ENCODE assay signal across 1 cellular context in the genomic region with DNA sequence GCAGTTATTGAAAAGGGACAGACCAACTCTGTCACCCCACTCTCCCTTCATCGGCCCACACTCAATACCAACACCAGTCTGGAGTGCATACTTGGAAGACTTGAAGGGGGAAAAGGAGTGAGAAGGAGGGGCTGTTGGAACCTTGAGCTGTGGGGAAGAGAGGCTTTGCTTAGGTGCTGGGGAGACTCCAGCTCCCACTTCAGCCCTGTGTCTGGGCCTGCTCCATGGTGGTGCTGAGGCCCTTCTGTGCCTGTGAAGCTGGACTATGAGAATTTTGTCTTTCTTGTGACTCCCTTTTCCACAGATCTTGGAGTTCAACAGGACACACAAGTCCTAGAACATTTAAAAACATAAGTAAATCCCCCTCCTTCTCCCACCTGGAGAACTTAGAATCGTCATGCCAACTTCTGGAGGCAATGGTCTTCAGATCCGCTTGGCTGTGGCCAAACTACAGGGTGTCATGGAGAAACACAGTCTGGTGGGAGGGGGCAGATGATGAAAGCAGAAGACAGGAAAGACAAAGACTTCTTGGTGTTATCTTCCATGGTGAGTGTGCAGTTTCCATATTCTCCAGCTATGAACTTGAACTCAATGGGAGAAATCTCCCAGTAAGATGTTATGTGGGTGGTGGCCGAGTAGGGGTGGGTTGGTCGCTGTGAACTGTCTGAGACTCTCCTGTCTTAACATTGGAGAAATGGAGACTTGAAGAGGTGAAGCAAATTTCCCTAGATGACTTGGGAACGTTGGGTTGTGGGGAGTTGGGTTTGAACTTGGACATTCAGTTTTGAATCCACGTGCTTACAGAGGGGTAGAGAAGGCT.
TF ChIP-seq lines count a peak whose summit lies in the region.

No MANE protein-coding gene starts in this region.

TF ChIP-seq in K562, 482 proteins besides CTCF, POLR2A, EP300 and RAD21 (continued from another document and continues in another):
- TF ChIP-seq, protein P1, sequence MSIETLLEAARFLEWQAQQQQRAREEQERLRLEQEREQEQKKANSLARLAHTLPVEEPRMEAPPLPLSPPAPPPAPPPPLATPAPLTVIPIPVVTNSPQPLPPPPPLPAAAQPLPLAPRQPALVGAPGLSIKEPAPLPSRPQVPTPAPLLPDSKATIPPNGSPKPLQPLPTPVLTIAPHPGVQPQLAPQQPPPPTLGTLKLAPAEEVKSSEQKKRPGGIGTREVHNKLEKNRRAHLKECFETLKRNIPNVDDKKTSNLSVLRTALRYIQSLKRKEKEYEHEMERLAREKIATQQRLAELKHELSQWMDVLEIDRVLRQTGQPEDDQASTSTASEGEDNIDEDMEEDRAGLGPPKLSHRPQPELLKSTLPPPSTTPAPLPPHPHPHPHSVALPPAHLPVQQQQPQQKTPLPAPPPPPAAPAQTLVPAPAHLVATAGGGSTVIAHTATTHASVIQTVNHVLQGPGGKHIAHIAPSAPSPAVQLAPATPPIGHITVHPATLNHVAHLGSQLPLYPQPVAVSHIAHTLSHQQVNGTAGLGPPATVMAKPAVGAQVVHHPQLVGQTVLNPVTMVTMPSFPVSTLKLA (conservative IDR thresholded peaks at IDR 0.05) = no peak
- TF ChIP-seq MTF1 (CRISPR knock-in tag; IDR thresholded peaks at IDR 0.05; ENCODE audit: borderline replicate concordance) (no peak), MXD1 (CRISPR knock-in tag; IDR thresholded peaks at IDR 0.05; ENCODE audit: borderline replicate concordance, poor library complexity, severe bottlenecking) (no peak), ZNF766 (CRISPR knock-in tag; conservative IDR thresholded peaks at IDR 0.05) (peak; percentile 82), CREB3 (tag; conservative IDR thresholded peaks at IDR 0.05; ENCODE audit: low read depth) (peak; percentile 91), TCFL5 (CRISPR knock-in tag; conservative IDR thresholded peaks at IDR 0.05) (peak; percentile 55), YY1 (IDR thresholded peaks at IDR 0.05; ENCODE audit: borderline replicate concordance in 1 of 3, control insufficient read depth in 1 of 3, extremely low read depth in 1 of 3, insufficient read depth in 3 of 3, insufficient read length in 1 of 3, insufficient replicate concordance in 2 of 3, low read depth in 1 of 3, low read length in 2 of 3) (no peak), NFE2 (IDR thresholded peaks at IDR 0.05; ENCODE audit: low read depth) (peak; percentile 89), FIP1L1 (IDR thresholded peaks at IDR 0.05; ENCODE audit: low read depth, low read length, poor library complexity, severe bottlenecking) (no peak), TEAD1 (CRISPR knock-in tag; IDR thresholded peaks at IDR 0.05) (peak in 1 of 2 experiments; percentile 59; a peak in 1 of 4 replicates), SIRT6 (IDR thresholded peaks at IDR 0.05; ENCODE audit: low read depth, low read length) (no peak), SIN3B (IDR thresholded peaks at IDR 0.05; ENCODE audit: low read depth) (no peak), HDAC1 (IDR thresholded peaks at IDR 0.05) (no peak), GATAD2B (IDR thresholded peaks at IDR 0.05; ENCODE audit: borderline replicate concordance) (no peak), NCOR1 (IDR thresholded peaks at IDR 0.05) (no peak), KDM2B (CRISPR knock-in tag; IDR thresholded peaks at IDR 0.05) (no peak), ZNF79 (CRISPR knock-in tag; IDR thresholded peaks at IDR 0.05; ENCODE audit: low read depth) (no peak), COPS2 (conservative IDR thresholded peaks at IDR 0.05) (no peak), SMAD4 (CRISPR knock-in tag; conservative IDR thresholded peaks at IDR 0.05) (peak; percentile 84), ZNF707 (CRISPR knock-in tag; conservative IDR thresholded peaks at IDR 0.05) (no peak), ZNF143 (CRISPR knock-in tag; IDR thresholded peaks at IDR 0.05) (no peak), DIDO1 (tag; IDR thresholded peaks at IDR 0.05; ENCODE audit: low read depth) (no peak), ZNF239 (CRISPR knock-in tag; IDR thresholded peaks at IDR 0.05) (peak; percentile 59), POLR2H (tag; IDR thresholded peaks at IDR 0.05; ENCODE audit: low read depth) (peak; percentile 13), PURB (CRISPR knock-in tag; IDR thresholded peaks at IDR 0.05; ENCODE audit: low read depth) (no peak)
- TF ChIP-seq, protein P2, sequence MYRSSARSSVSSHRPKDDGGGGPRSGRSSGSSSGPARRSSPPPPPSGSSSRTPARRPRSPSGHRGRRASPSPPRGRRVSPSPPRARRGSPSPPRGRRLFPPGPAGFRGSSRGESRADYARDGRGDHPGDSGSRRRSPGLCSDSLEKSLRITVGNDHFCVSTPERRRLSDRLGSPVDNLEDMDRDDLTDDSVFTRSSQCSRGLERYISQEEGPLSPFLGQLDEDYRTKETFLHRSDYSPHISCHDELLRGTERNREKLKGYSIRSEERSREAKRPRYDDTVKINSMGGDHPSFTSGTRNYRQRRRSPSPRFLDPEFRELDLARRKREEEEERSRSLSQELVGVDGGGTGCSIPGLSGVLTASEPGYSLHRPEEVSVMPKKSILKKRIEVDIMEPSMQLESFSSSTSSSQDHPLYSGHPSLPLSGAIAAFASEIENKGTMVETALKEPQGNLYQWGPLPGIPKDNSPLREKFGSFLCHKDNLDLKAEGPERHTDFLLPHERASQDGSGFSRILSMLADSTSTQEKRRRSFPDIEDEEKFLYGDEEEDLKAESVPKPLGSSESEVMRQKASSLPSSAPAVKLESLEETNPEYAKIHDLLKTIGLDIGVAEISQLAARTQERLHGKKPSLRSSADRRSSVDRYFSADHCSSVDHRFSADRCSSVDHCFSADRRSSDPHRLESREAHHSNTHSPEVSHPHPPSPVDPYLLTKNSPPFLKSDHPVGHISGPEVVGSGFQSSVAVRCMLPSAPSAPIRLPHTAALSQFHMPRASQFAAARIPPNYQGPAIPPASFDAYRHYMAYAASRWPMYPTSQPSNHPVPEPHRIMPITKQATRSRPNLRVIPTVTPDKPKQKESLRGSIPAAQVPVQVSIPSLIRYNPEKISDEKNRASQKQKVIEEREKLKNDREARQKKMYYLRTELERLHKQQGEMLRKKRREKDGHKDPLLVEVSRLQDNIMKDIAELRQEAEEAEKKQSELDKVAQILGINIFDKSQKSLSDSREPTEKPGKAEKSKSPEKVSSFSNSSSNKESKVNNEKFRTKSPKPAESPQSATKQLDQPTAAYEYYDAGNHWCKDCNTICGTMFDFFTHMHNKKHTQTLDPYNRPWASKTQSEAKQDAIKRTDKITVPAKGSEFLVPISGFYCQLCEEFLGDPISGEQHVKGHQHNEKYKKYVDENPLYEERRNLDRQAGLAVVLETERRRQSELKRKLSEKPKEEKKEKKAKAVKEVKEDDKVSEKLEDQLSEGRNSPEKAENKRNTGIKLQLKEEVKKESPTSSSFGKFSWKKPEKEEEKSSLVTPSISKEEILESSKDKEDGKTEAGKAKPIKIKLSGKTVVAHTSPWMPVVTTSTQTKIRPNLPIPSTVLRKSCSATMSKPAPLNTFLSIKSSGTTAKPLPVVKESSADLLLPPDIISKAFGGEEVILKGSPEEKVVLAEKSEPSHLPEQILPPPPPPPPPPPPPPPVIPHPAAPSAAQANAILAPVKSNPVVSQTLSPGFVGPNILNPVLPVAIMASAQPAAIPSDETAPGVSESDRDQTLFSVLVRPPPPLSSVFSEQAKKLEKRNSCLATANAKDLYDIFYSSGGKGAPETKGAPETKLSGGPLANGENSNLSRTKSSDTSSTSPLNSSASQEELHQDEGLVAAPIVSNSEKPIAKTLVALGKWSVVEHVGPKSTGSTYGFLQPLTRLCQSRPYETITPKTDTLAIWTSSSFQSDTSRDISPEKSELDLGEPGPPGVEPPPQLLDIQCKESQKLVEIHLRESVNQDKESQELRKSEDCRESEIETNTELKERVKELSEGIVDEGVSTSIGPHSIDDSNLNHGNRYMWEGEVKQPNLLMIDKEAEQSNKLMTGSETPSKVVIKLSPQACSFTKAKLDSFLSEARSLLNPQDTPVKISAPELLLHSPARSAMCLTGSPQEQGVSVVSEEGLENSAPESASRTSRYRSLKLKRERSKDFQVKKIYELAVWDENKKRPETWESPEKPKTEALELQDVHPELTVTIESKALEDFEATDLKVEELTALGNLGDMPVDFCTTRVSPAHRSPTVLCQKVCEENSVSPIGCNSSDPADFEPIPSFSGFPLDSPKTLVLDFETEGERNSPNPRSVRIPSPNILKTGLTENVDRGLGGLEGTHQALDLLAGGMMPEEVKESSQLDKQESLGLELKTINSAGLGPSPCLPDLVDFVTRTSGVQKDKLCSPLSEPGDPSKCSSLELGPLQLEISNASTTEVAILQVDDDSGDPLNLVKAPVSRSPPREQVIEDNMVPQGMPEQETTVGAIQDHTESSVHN (IDR thresholded peaks at IDR 0.05; ENCODE audit: borderline replicate concordance in 1 of 2, low read depth in 1 of 2) = no peak
- TF ChIP-seq, protein P3, sequence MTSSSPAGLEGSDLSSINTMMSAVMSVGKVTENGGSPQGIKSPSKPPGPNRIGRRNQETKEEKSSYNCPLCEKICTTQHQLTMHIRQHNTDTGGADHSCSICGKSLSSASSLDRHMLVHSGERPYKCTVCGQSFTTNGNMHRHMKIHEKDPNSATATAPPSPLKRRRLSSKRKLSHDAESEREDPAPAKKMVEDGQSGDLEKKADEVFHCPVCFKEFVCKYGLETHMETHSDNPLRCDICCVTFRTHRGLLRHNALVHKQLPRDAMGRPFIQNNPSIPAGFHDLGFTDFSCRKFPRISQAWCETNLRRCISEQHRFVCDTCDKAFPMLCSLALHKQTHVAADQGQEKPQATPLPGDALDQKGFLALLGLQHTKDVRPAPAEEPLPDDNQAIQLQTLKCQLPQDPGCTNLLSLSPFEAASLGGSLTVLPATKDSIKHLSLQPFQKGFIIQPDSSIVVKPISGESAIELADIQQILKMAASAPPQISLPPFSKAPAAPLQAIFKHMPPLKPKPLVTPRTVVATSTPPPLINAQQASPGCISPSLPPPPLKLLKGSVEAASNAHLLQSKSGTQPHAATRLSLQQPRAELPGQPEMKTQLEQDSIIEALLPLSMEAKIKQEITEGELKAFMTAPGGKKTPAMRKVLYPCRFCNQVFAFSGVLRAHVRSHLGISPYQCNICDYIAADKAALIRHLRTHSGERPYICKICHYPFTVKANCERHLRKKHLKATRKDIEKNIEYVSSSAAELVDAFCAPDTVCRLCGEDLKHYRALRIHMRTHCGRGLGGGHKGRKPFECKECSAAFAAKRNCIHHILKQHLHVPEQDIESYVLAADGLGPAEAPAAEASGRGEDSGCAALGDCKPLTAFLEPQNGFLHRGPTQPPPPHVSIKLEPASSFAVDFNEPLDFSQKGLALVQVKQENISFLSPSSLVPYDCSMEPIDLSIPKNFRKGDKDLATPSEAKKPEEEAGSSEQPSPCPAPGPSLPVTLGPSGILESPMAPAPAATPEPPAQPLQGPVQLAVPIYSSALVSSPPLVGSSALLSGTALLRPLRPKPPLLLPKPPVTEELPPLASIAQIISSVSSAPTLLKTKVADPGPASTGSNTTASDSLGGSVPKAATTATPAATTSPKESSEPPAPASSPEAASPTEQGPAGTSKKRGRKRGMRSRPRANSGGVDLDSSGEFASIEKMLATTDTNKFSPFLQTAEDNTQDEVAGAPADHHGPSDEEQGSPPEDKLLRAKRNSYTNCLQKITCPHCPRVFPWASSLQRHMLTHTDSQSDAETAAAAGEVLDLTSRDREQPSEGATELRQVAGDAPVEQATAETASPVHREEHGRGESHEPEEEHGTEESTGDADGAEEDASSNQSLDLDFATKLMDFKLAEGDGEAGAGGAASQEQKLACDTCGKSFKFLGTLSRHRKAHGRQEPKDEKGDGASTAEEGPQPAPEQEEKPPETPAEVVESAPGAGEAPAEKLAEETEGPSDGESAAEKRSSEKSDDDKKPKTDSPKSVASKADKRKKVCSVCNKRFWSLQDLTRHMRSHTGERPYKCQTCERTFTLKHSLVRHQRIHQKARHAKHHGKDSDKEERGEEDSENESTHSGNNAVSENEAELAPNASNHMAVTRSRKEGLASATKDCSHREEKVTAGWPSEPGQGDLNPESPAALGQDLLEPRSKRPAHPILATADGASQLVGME (CRISPR knock-in tag; IDR thresholded peaks at IDR 0.05) = no peak
- TF ChIP-seq, protein P4, sequence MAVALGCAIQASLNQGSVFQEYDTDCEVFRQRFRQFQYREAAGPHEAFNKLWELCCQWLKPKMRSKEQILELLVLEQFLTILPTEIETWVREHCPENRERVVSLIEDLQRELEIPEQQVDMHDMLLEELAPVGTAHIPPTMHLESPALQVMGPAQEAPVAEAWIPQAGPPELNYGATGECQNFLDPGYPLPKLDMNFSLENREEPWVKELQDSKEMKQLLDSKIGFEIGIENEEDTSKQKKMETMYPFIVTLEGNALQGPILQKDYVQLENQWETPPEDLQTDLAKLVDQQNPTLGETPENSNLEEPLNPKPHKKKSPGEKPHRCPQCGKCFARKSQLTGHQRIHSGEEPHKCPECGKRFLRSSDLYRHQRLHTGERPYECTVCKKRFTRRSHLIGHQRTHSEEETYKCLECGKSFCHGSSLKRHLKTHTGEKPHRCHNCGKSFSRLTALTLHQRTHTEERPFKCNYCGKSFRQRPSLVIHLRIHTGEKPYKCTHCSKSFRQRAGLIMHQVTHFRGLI (CRISPR knock-in tag; IDR thresholded peaks at IDR 0.05) = peak; percentile 68
- TF ChIP-seq, protein P5, sequence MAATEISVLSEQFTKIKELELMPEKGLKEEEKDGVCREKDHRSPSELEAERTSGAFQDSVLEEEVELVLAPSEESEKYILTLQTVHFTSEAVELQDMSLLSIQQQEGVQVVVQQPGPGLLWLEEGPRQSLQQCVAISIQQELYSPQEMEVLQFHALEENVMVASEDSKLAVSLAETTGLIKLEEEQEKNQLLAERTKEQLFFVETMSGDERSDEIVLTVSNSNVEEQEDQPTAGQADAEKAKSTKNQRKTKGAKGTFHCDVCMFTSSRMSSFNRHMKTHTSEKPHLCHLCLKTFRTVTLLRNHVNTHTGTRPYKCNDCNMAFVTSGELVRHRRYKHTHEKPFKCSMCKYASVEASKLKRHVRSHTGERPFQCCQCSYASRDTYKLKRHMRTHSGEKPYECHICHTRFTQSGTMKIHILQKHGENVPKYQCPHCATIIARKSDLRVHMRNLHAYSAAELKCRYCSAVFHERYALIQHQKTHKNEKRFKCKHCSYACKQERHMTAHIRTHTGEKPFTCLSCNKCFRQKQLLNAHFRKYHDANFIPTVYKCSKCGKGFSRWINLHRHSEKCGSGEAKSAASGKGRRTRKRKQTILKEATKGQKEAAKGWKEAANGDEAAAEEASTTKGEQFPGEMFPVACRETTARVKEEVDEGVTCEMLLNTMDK (IDR thresholded peaks at IDR 0.05; ENCODE audit: borderline replicate concordance, insufficient read depth, low read depth, low read length, poor library complexity, severe bottlenecking) = no peak
